In the genomic region with DNA sequence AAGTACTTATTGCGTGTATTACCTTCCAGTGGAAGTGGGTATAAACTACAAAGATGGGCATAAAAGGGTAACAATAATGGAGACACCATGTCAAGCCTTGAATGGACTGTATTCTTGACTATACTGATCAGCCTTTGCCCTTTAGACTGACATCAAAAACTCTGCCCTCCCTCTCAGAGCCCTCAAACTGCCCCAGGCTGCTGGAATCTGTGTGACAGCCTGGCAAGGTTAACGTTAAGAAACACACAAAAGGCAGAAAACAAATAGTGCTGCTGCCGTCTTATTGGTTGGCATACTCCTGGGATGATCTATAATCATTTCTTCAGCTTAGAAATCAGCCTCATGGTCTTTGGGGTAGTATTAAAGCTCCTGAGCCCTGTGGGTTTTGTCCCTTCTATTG, we compare ENCODE assay signal across 19 cellular contexts.
"Had no signal": no experiment of that assay in that cellular context is flagged by ENCODE, and none has a peak within 500 bp of the region (broad histone marks: within the 10 kb centered on the region; RNA-seq: fewer than 3 reads in every experiment).

No MANE protein-coding gene starts in this region.

- ATAC-seq: activated CD8-positive, alpha-beta memory T cell treated with anti-CD3 and anti-CD28 coated beads, Interleukin-2, amount 10 ng/mL, durations not matched to agents 7 days and 5 days; activated T-helper 17 cell treated with anti-CD3 and anti-CD28 coated beads, Interleukin-2, amount 50 U/mL, for 72 hours; gastrocnemius medialis; heart left ventricle; left lung had no signal

- DNase-seq: activated CD4-positive, alpha-beta memory T cell treated with anti-CD3 and anti-CD28 coated beads for 36 hours; activated CD8-positive, alpha-beta memory T cell treated with anti-CD3 and anti-CD28 coated beads, Interleukin-2, amount 10 ng/mL, durations not matched to agents 7 days and 5 days; activated naive CD4-positive, alpha-beta T cell; activated naive CD8-positive, alpha-beta T cell treated with anti-CD3 and anti-CD28 coated beads for 36 hours; activated T-cell treated with anti-CD3 and anti-CD28 coated beads, Interleukin-2, amount 50 U/mL, for 1 hour; amygdala; gastrocnemius medialis; heart left ventricle; left lung; mammary epithelial cell; midbrain; ovary; stimulated activated CD4-positive, alpha-beta T cell treated with anti-CD3 and anti-CD28 coated beads, Interleukin-12 subunit alpha, Interleukin-12 subunit beta, amount 100 ng/mL, for 4 hours; stimulated activated CD4-positive, alpha-beta T cell treated with anti-CD3 and anti-CD28 coated beads, Interleukin-1b, Interleukin-23, amount 100 ng/mL, for 48 hours; stimulated activated naive CD4-positive, alpha-beta T cell treated with Interleukin-2 at 50 U/mL for 16 hours; thyroid gland had no signal

- H3K4me1 ChIP-seq: gastrocnemius medialis, heart left ventricle, left lung had no signal

- H3K27ac ChIP-seq: gastrocnemius medialis, heart left ventricle, left lung, ovary, thyroid gland had no signal

- H3K9me3 ChIP-seq: gastrocnemius medialis, heart left ventricle, left lung, ovary, thyroid gland had no signal

- H3K4me3 ChIP-seq: gastrocnemius medialis, heart left ventricle, left lung, ovary, thyroid gland had no signal

- H3K36me3 ChIP-seq: gastrocnemius medialis, heart left ventricle, left lung, ovary, thyroid gland had no signal

- FAIRE-seq: endometrium, TTC549 had no signal

- H3K27me3 ChIP-seq: gastrocnemius medialis, left lung, ovary, thyroid gland had no signal
